In genomic region chr20:39983655-39984054, GRCh38 we compare ENCODE assay signal across 17 cellular contexts.
"Had no signal": no experiment of that assay in that cellular context is flagged by ENCODE, and none has a peak within 500 bp of the region (broad histone marks: within the 10 kb centered on the region; RNA-seq: fewer than 3 reads in every experiment).

No MANE protein-coding gene starts in this region.

- H3K4me3 ChIP-seq: left lung, psoas muscle, smooth muscle cell had no signal

- H3K9me3 ChIP-seq: left lung, psoas muscle had no signal

- H3K36me3 ChIP-seq: left lung had no signal

- H3K4me2 ChIP-seq: smooth muscle cell had no signal

- FAIRE-seq: colon, urothelium cell line had no signal

- H3K27me3 ChIP-seq: foreskin keratinocyte, left lung had no signal

- DNase-seq: cerebellar nuclear complex; effector memory CD8-positive, alpha-beta T cell; erythroblast; head of caudate nucleus; hippocampal formation; left lung; mesendoderm; naive B cell; nephron progenitor cell; psoas muscle; retina; stimulated activated CD4-positive, alpha-beta T cell treated with anti-CD3 and anti-CD28 coated beads, Interleukin-2, amount 100 ng/mL, for 48 hours; stimulated activated naive CD4-positive, alpha-beta T cell treated with Interleukin-2 at 50 U/mL for 16 hours had no signal

- H3K27ac ChIP-seq: foreskin keratinocyte, left lung, psoas muscle had no signal
